Comparison of ENCODE assay signal across 23 cellular contexts in the genomic region with DNA sequence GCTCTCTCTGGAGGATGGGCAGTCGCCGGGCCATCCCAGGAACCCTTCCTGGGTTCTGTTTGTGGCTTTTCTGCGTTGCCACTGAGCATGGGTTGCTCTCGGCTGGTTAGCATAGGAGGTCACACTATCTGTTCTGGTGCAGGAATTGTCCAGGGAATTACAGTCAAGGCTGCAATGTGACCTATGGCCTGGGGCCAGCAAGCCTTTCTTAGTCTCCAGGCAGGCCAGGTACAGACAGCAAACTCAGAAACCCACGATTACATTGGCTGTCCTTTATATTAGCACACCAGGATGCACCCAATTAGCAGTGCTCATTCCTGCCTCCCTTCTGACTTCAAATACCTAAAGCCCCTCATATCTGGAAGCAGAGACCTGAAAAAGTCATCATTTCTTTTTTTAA. TPM values are rescaled to one million over a fixed set of nuclear protein-coding genes. Genes with fewer than 3 reads are reported as not detected.
DNase-seq lines count a peak whose midpoint lies in the region; ATAC-seq, FAIRE-seq and TF ChIP-seq lines count a peak whose summit lies in the region.
"Had no signal": no experiment of that assay in that cellular context is flagged by ENCODE, and none has a peak within 500 bp of the region (broad histone marks: within the 10 kb centered on the region; RNA-seq: fewer than 3 reads in every experiment).

No MANE protein-coding gene starts in this region.

- no peak for TF ChIP-seq CTCF in gastrocnemius medialis (IDR thresholded peaks at IDR 0.05 in 4 of 5, conservative IDR thresholded peaks at IDR 0.05 in 1 of 5)
- TF ChIP-seq CTCF in prostate gland (IDR thresholded peaks at IDR 0.05) = no peak

- H4K91ac ChIP-seq in neuronal stem cell (ENCODE audit: low read depth, low read length, poor library complexity) = no peak overlapping the region

- peaks cover 7% of the 10 kb centered on the region for H3K36me3 Mint-ChIP-seq in activated T-cell treated with anti-CD3 and anti-CD28 coated beads, Interleukin-2, amount 50 U/mL, for 4 hours (ENCODE audit: insufficient read depth)
- H3K36me3 Mint-ChIP-seq: brain had no signal

- peaks cover 72% of the 10 kb centered on the region for H3K4me1 Mint-ChIP-seq in activated T-cell treated with anti-CD3 and anti-CD28 coated beads, Interleukin-2, amount 50 U/mL, for 4 hours (ENCODE audit: low read depth)

- H3K4me1 ChIP-seq in neuronal stem cell (ENCODE audit: control insufficient read depth in 2 of 2, insufficient read depth in 1 of 2, low read depth in 1 of 2, low read length in 2 of 2) (peaks cover 16 to 21% of the 10 kb centered on the region in 2 donors), gastrocnemius medialis (no peaks in the 10 kb centered on the region), prostate gland (replicated peaks) (no peaks in the 10 kb centered on the region)
- H3K4me1 ChIP-seq: BLaER1, right atrium auricular region had no signal

- H3K79me1 ChIP-seq in neuronal stem cell (ENCODE audit: low read depth, low read length) = no peaks in the 10 kb centered on the region

- no CpG with 5 or more reads among the region's 5 CpGs for WGBS in neuronal stem cell (ENCODE audit: extremely low coverage in 2 of 2, insufficient read length in 2 of 2, insufficient replicate concordance in 1 of 2), 2 donors
- 84% methylated on average over 5 of the region's 5 CpGs for WGBS in prostate gland

- no peak overlapping the region for H3K23ac ChIP-seq in neuronal stem cell (ENCODE audit: low read depth, low read length, poor library complexity)

- H3K36me3 ChIP-seq in neuronal stem cell (replicated peaks in 1 of 2; ENCODE audit: control insufficient read depth in 2 of 2, insufficient read depth in 2 of 2, low read length in 2 of 2) (no peaks in the 10 kb centered on the region), gastrocnemius medialis (no peaks in the 10 kb centered on the region), prostate gland (no peaks in the 10 kb centered on the region)
- H3K36me3 ChIP-seq: BLaER1, right atrium auricular region had no signal

- no peak overlapping the region for H3K9ac ChIP-seq in neuronal stem cell (ENCODE audit: low read depth, low read length, poor library complexity)
- H3K9ac ChIP-seq: BLaER1 had no signal

- in situ Hi-C loops in gastrocnemius medialis (cut with MboI; ENCODE audit: low sequenced_read_pairs in 4 of 4) = no loop called here

- no peak overlapping the region for H2BK120ac ChIP-seq in neuronal stem cell (ENCODE audit: low read depth, low read length)

- no peaks in the 10 kb centered on the region for H3K27me3 Mint-ChIP-seq in activated T-cell treated with anti-CD3 and anti-CD28 coated beads, Interleukin-2, amount 50 U/mL, for 4 hours (ENCODE audit: low read depth)

- H3K4me3 ChIP-seq in neuronal stem cell (ENCODE audit: low read length in 2 of 2) = no peak overlapping the region
- H3K4me3 ChIP-seq in gastrocnemius medialis = no peak overlapping the region
- no peak overlapping the region for H3K4me3 ChIP-seq in prostate gland
- H3K4me3 ChIP-seq: BLaER1, right atrium auricular region had no signal

- no peak for ATAC-seq in activated T-cell treated with anti-CD3 and anti-CD28 coated beads, Interleukin-2, amount 50 U/mL, for 4 hours
- ATAC-seq in gastrocnemius medialis = no peak
- ATAC-seq: esophagus mucosa, SK-N-SH treated with all-trans-retinoic acid at 6 μM for 48 hours had no signal

- H3K27me3 ChIP-seq in neuronal stem cell (ENCODE audit: control insufficient read depth in 3 of 3, insufficient read depth in 3 of 3, low read depth in 1 of 3, low read length in 3 of 3) (no peaks in the 10 kb centered on the region), gastrocnemius medialis (no peaks in the 10 kb centered on the region), prostate gland (replicated peaks; ENCODE audit: insufficient read depth) (no peaks in the 10 kb centered on the region)
- H3K27me3 ChIP-seq: BLaER1, right atrium auricular region had no signal

- H3K27ac ChIP-seq in neuronal stem cell (replicated peaks; ENCODE audit: low read length) (no peak overlapping the region), gastrocnemius medialis (no peak overlapping the region), prostate gland (no peak overlapping the region)
- H3K27ac ChIP-seq: BLaER1, right atrium auricular region had no signal

- no peak overlapping the region for H2BK15ac ChIP-seq in neuronal stem cell (ENCODE audit: low read length)

- intact Hi-C loops in gastrocnemius medialis (cut with DNase I; ENCODE audit: low total_unique reads) (no loop called here), prostate gland (cut with DNase I) (no loop called here)

- no peak overlapping the region for H3K4ac ChIP-seq in neuronal stem cell (ENCODE audit: low read length)

- no peaks in the 10 kb centered on the region for H3K9me3 Mint-ChIP-seq in activated T-cell treated with anti-CD3 and anti-CD28 coated beads, Interleukin-2, amount 50 U/mL, for 4 hours
- H3K9me3 Mint-ChIP-seq: brain had no signal

- H2BK12ac ChIP-seq in neuronal stem cell (ENCODE audit: low read length) = no peak overlapping the region

- H3K18ac ChIP-seq in neuronal stem cell (ENCODE audit: low read length) = no peak overlapping the region

- H3K9me3 ChIP-seq in neuronal stem cell (replicated peaks in 1 of 2; ENCODE audit: control insufficient read depth in 2 of 2, insufficient read depth in 1 of 2, low read depth in 1 of 2, low read length in 2 of 2) (no peaks in the 10 kb centered on the region), gastrocnemius medialis (no peaks in the 10 kb centered on the region), prostate gland (no peaks in the 10 kb centered on the region)
- H3K9me3 ChIP-seq: BLaER1, right atrium auricular region had no signal

- peak; percentile 18 for DNase-seq in activated T-cell treated with anti-CD3 and anti-CD28 coated beads, Interleukin-2, amount 50 U/mL, for 1 hour
- no peak for DNase-seq in activated T-cell treated with anti-CD3 and anti-CD28 coated beads, Interleukin-2, amount 50 U/mL, for 4 hours
- DNase-seq in NCI-H69 (lab: John Stamatoyannopoulos, UW) (peak; percentile 15), cerebellar cortex (ENCODE audit: low spot score) (peak; percentile 90), neuronal stem cell (ENCODE audit: low spot score) (no peak), gastrocnemius medialis (no peak), prostate gland (ENCODE audit: low spot score) (no peak), GM19239 (ENCODE audit: insufficient read length, low spot score) (no peak)
- DNase-seq: activated CD4-positive, alpha-beta T cell treated with anti-CD3 and anti-CD28 coated beads for 1 hour; effector CD8-positive, alpha-beta T cell; hypothalamus; NCI-H1092; NCI-H187 treated with DMSO at 0.1 percent for 48 hours; NCI-H774 had no signal

- H4K8ac ChIP-seq in neuronal stem cell (ENCODE audit: low read depth, low read length) = no peak overlapping the region

- H2AFZ ChIP-seq in neuronal stem cell (ENCODE audit: low read length) = peak overlapping the region; percentile 5

- H2AK5ac ChIP-seq in neuronal stem cell (ENCODE audit: low read depth, low read length) = no peak overlapping the region

- no peak overlapping the region for H3K14ac ChIP-seq in neuronal stem cell (ENCODE audit: low read length)

- H3K4me2 ChIP-seq in neuronal stem cell (ENCODE audit: insufficient read depth, low read length, poor library complexity, severe bottlenecking) = no peak overlapping the region
- H3K4me2 ChIP-seq: BLaER1 had no signal

- FAIRE-seq in GM19239 (lab: Jason Lieb, UNC) = no peak
- FAIRE-seq: frontal cortex, H1, islet of Langerhans had no signal

- TF ChIP-seq POLR2A in gastrocnemius medialis (IDR thresholded peaks at IDR 0.05) (no peak), prostate gland (IDR thresholded peaks at IDR 0.05) (no peak)

- no peak overlapping the region for H2BK5ac ChIP-seq in neuronal stem cell (ENCODE audit: low read length)

- H3K4me3 Mint-ChIP-seq in activated T-cell treated with anti-CD3 and anti-CD28 coated beads, Interleukin-2, amount 50 U/mL, for 4 hours = no peak overlapping the region
- H3K4me3 Mint-ChIP-seq: brain had no signal

RNA-seq across cellular contexts. Expression of a gene that starts 55.3 kb away (rescaled TPM):
- total RNA-seq in activated T-cell treated with anti-CD3 and anti-CD28 coated beads, Interleukin-2, amount 50 U/mL, for 4 hours = 10 to 100 TPM; 63.7 to 93.5 (median 73.2) TPM
- polyA plus RNA-seq in neuronal stem cell (2013, experiment 1 of 2) = 1.5 TPM
- polyA plus RNA-seq in neuronal stem cell (2013, experiment 2 of 2) = 1.5 TPM
- total RNA-seq in gastrocnemius medialis (under 1 TPM in 1 of 4 donors, not detected in 3; 0.33 TPM), prostate gland (under 1 TPM in 1 of 2 donors, not detected in 1; 0.96 TPM)
- total RNA-seq: LHCN-M2 had no signal

Comparison
In these comparisons a context has a peak if more than half of its experiments do, and no peak if none do; other contexts are left out.
1. DNase-seq: peak in activated T-cell treated with anti-CD3 and anti-CD28 coated beads, Interleukin-2, amount 50 U/mL, for 1 hour (single experiment), NCI-H69 (single experiment) and cerebellar cortex (single experiment); none in activated T-cell treated with anti-CD3 and anti-CD28 coated beads, Interleukin-2, amount 50 U/mL, for 4 hours (single experiment), neuronal stem cell (single experiment), gastrocnemius medialis (0 of 2), prostate gland (single experiment) and GM19239 (single experiment).
2. RNA of a gene that starts 55.3 kb away (total RNA-seq): 63.7 to 93.5 TPM in activated T-cell treated with anti-CD3 and anti-CD28 coated beads, Interleukin-2, amount 50 U/mL, for 4 hours; 0.96 TPM in prostate gland and 0.33 TPM in gastrocnemius medialis; every median in the first group is over 10 times any median in the second.